Comparison of ENCODE assay signal across 13 cellular contexts in the genomic region with DNA sequence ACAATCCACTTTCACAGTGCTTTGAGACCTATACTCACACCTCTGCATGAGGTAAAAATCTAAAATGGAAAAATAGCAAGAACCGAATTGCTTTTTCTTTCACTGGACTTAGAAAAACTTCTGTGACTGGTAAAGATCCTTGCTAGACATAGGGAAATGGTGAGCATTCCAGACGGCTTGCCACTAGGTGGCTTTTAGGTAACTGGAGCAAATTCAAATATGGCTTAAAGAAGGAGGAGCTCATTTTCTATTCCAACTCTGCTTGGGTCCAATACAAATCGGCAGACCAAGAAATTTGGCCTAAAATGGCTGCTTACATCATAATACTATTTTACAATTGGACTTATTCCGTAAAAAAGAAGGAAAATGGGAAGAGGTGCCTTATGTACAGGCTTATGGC.
DNase-seq lines count a peak whose midpoint lies in the region; ATAC-seq and TF ChIP-seq lines count a peak whose summit lies in the region.
"Had no signal": no experiment of that assay in that cellular context is flagged by ENCODE, and none has a peak within 500 bp of the region (broad histone marks: within the 10 kb centered on the region; RNA-seq: fewer than 3 reads in every experiment).

No MANE protein-coding gene starts in this region.

- DNase-seq in COLO829 (ENCODE audit: low spot score) (peak; percentile 7), HT1080 (ENCODE audit: low read depth) (peak; percentile 35), iPS DF 4.7 (ENCODE audit: extremely low read depth, low spot score) (peak; percentile 9), KG1 (lab: John Stamatoyannopoulos, UW) (no peak)
- no peak for DNase-seq in activated effector memory CD4-positive, alpha-beta T cell treated with Interleukin-2 at 50 U/mL for 16 hours
- DNase-seq: activated CD4-positive, alpha-beta T cell treated with anti-CD3 and anti-CD28 coated beads, Interleukin-2, amount 50 U/mL, for 1 hour; activated naive CD4-positive, alpha-beta T cell treated with anti-CD3 and anti-CD28 coated beads, Interleukin-2, amount 50 U/mL, for 16 hours; upper lobe of right lung had no signal

- no peak overlapping the region for H3K27ac ChIP-seq in VCaP
- H3K27ac ChIP-seq: prostate gland, upper lobe of right lung had no signal

- ATAC-seq in GM18909 (IDR thresholded peaks at IDR 0.05; ENCODE audit: poor library complexity, unreplicated experiment): no peak
- ATAC-seq in HG03442 (IDR thresholded peaks at IDR 0.05; ENCODE audit: unreplicated experiment): no peak
- ATAC-seq: Right ventricle myocardium inferior, upper lobe of right lung had no signal

- peak; percentile 66 for TF ChIP-seq CTCF in VCaP (conservative IDR thresholded peaks at IDR 0.05)

Comparison
In these comparisons a context has a peak if more than half of its experiments do, and no peak if none do; other contexts are left out.
1. DNase-seq: peak in COLO829 (single experiment), HT1080 (single experiment) and iPS DF 4.7 (single experiment); none in activated effector memory CD4-positive, alpha-beta T cell treated with Interleukin-2 at 50 U/mL for 16 hours (single experiment) and KG1 (single experiment).